18 cellular contexts compared by ENCODE assay signal in the genomic region with DNA sequence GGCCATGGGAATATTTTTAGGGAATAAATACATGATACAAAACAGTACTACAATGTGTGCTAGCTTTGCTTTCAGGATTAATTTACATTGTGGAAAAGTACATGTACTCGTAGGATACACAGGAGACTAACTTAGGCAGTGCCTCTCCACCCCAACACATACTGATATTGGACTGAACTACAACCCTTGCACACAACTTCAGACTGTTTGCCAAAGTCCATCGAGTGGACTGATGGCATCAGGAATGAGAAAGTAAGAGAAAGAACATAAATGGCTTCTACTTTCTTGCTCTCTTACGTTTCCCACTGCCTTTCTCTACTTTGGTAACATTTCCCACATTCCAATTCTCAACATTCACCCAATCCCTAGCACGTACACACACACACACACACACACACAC.
"Had no signal": no experiment of that assay in that cellular context is flagged by ENCODE, and none has a peak within 500 bp of the region (broad histone marks: within the 10 kb centered on the region; RNA-seq: fewer than 3 reads in every experiment).

No MANE protein-coding gene starts in this region.

- H3K4me3 Mint-ChIP-seq: activated CD4-positive, alpha-beta T cell treated with anti-CD3 and anti-CD28 coated beads for 36 hours; activated naive CD8-positive, alpha-beta T cell; activated T-helper 1 cell treated with anti-CD3 and anti-CD28 coated beads, Interleukin-12 subunit alpha, Interleukin-12 subunit beta, Interleukin-2, Interleukin-4 antibody, amounts not matched to agents 30 ng/mL and 10 ng/mL and 1 ng/mL, durations not matched to agents 14 hours and 24 hours and 36 hours; natural killer cell; stimulated activated naive CD8-positive, alpha-beta T cell treated with anti-CD3 and anti-CD28 coated beads, Interleukin-15, amount 100 ng/mL, for 72 hours; WTC11 had no signal

- DNase-seq: activated CD4-positive, alpha-beta T cell treated with anti-CD3 and anti-CD28 coated beads for 36 hours; activated CD4-positive, alpha-beta T cell treated with anti-CD3 and anti-CD28 coated beads, Interleukin-2, amount 50 U/mL, for 48 hours; activated T-cell treated with anti-CD3 and anti-CD28 coated beads for 4 hours; central memory CD4-positive, alpha-beta T cell; esophagus squamous epithelium; mesendoderm; natural killer cell; SHP77 treated with DMSO at 0.1 percent for 48 hours; SK-N-SH; small intestine; stimulated activated CD4-positive, alpha-beta T cell treated with anti-CD3 and anti-CD28 coated beads, Interleukin-15, amount 100 ng/mL, for 24 hours; stimulated activated CD4-positive, alpha-beta T cell treated with anti-CD3 and anti-CD28 coated beads, Interleukin-2, amount 100 ng/mL, for 48 hours; stimulated activated naive CD8-positive, alpha-beta T cell treated with anti-CD3 and anti-CD28 coated beads, Interleukin-15, amount 100 ng/mL, for 72 hours had no signal

- H3K27ac Mint-ChIP-seq: activated CD4-positive, alpha-beta T cell treated with anti-CD3 and anti-CD28 coated beads for 36 hours; activated naive CD8-positive, alpha-beta T cell; activated T-helper 1 cell treated with anti-CD3 and anti-CD28 coated beads, Interleukin-12 subunit alpha, Interleukin-12 subunit beta, Interleukin-2, Interleukin-4 antibody, amounts not matched to agents 30 ng/mL and 10 ng/mL and 1 ng/mL, durations not matched to agents 14 hours and 24 hours and 36 hours; natural killer cell; stimulated activated naive CD8-positive, alpha-beta T cell treated with anti-CD3 and anti-CD28 coated beads, Interleukin-15, amount 100 ng/mL, for 72 hours; WTC11 had no signal

- H3K27ac ChIP-seq: hepatocyte, neutrophil had no signal

- ATAC-seq: activated CD4-positive, alpha-beta T cell treated with anti-CD3 and anti-CD28 coated beads for 36 hours; natural killer cell; stimulated activated naive CD8-positive, alpha-beta T cell treated with anti-CD3 and anti-CD28 coated beads, Interleukin-15, amount 100 ng/mL, for 72 hours; WTC11 had no signal

- H3K9me3 ChIP-seq: esophagus squamous epithelium, neutrophil, SK-N-SH had no signal

- H3K36me3 Mint-ChIP-seq: activated naive CD8-positive, alpha-beta T cell; natural killer cell; WTC11 had no signal

- H3K27me3 Mint-ChIP-seq: stimulated activated naive CD8-positive, alpha-beta T cell treated with anti-CD3 and anti-CD28 coated beads, Interleukin-15, amount 100 ng/mL, for 72 hours had no signal

- H3K27me3 ChIP-seq: esophagus squamous epithelium, hepatocyte, neutrophil had no signal

- H3K9me3 Mint-ChIP-seq: activated T-helper 1 cell treated with anti-CD3 and anti-CD28 coated beads, Interleukin-12 subunit alpha, Interleukin-12 subunit beta, Interleukin-2, Interleukin-4 antibody, amounts not matched to agents 30 ng/mL and 10 ng/mL and 1 ng/mL, durations not matched to agents 14 hours and 24 hours and 36 hours had no signal

- H3K4me3 ChIP-seq: esophagus squamous epithelium, hepatocyte had no signal

- H3K36me3 ChIP-seq: esophagus squamous epithelium, neutrophil had no signal

- H3K4me1 Mint-ChIP-seq: activated CD4-positive, alpha-beta T cell treated with anti-CD3 and anti-CD28 coated beads for 36 hours; natural killer cell; stimulated activated naive CD8-positive, alpha-beta T cell treated with anti-CD3 and anti-CD28 coated beads, Interleukin-15, amount 100 ng/mL, for 72 hours; WTC11 had no signal
